20 cellular contexts compared by ENCODE assay signal in genomic region chr14:104444159-104445030, GRCh38.
DNase-seq lines count a peak whose midpoint lies in the region; ATAC-seq, FAIRE-seq and TF ChIP-seq lines count a peak whose summit lies in the region.
"Had no signal": no experiment of that assay in that cellular context is flagged by ENCODE, and none has a peak within 500 bp of the region (broad histone marks: within the 10 kb centered on the region; RNA-seq: fewer than 3 reads in every experiment).

No MANE protein-coding gene starts in this region.

- peaks cover 4% of the 10 kb centered on the region for H3K36me3 Mint-ChIP-seq in activated naive CD8-positive, alpha-beta T cell
- H3K36me3 Mint-ChIP-seq in activated naive CD8-positive, alpha-beta T cell treated with anti-CD3 and anti-CD28 coated beads for 36 hours: peaks cover 3% of the 10 kb centered on the region
- peaks cover 7% of the 10 kb centered on the region for H3K36me3 Mint-ChIP-seq in activated T-helper 17 cell treated with anti-CD3 and anti-CD28 coated beads, Interleukin-2, amount 50 U/mL, for 72 hours (ENCODE audit: low read depth)
- peaks cover 7 to 12% of the 10 kb centered on the region in 2 donors for H3K36me3 Mint-ChIP-seq in stimulated activated naive B cell treated with anti-CD40 and anti-IgM and Interleukin-4, amounts not matched to agents 10 μg/mL and 1 μg/mL and 100 μg/mL, for 72 hours
- H3K36me3 Mint-ChIP-seq: WTC11 had no signal

- TF ChIP-seq CTCF in lung (IDR thresholded peaks at IDR 0.05; ENCODE audit: control extremely low read depth, extremely low read depth) (no peak), WERI-Rb-1 (IDR thresholded peaks at IDR 0.05; ENCODE audit: low read depth, low read length) (no peak)

- no peaks in the 10 kb centered on the region for H3K4me1 Mint-ChIP-seq in activated naive CD8-positive, alpha-beta T cell (ENCODE audit: low read depth)
- H3K4me1 Mint-ChIP-seq in activated naive CD8-positive, alpha-beta T cell treated with anti-CD3 and anti-CD28 coated beads for 36 hours: no peaks in the 10 kb centered on the region
- H3K4me1 Mint-ChIP-seq in activated T-helper 17 cell treated with anti-CD3 and anti-CD28 coated beads, Interleukin-2, amount 50 U/mL, for 72 hours: peaks cover 8% of the 10 kb centered on the region
- peaks cover 3 to 4% of the 10 kb centered on the region in 2 donors for H3K4me1 Mint-ChIP-seq in stimulated activated naive B cell treated with anti-CD40 and anti-IgM and Interleukin-4, amounts not matched to agents 10 μg/mL and 1 μg/mL and 100 μg/mL, for 72 hours
- H3K4me1 Mint-ChIP-seq: central memory CD8-positive, alpha-beta T cell had no signal

- H3K27me3 ChIP-seq in lung (ENCODE audit: control insufficient read depth, insufficient read depth) (no peaks in the 10 kb centered on the region), WERI-Rb-1 (ENCODE audit: insufficient read depth, low read depth, severe bottlenecking) (no peaks in the 10 kb centered on the region)
- H3K27me3 ChIP-seq: thyroid gland had no signal

- H3K4me3 Mint-ChIP-seq in activated naive CD8-positive, alpha-beta T cell: no peak overlapping the region
- no peak overlapping the region for H3K4me3 Mint-ChIP-seq in activated naive CD8-positive, alpha-beta T cell treated with anti-CD3 and anti-CD28 coated beads for 36 hours
- H3K4me3 Mint-ChIP-seq in activated T-helper 17 cell treated with anti-CD3 and anti-CD28 coated beads, Interleukin-2, amount 50 U/mL, for 72 hours: no peak overlapping the region
- H3K4me3 Mint-ChIP-seq in stimulated activated naive B cell treated with anti-CD40 and anti-IgM and Interleukin-4, amounts not matched to agents 10 μg/mL and 1 μg/mL and 100 μg/mL, for 72 hours: no peak overlapping the region
- H3K4me3 Mint-ChIP-seq: CD4-positive, alpha-beta T cell; central memory CD8-positive, alpha-beta T cell; WTC11 had no signal

- WGBS in lung, 2 donors: 86 to 89% methylated on average over 10 of the region's 10 CpGs

- H3K9me3 ChIP-seq in lung (ENCODE audit: control insufficient read depth in 2 of 2, insufficient read depth in 1 of 2, low read length in 1 of 2) (peaks cover 0 to 6% of the 10 kb centered on the region in 2 donors), WERI-Rb-1 (ENCODE audit: severe bottlenecking) (no peaks in the 10 kb centered on the region)
- H3K9me3 ChIP-seq: thyroid gland had no signal

- H3K36me3 ChIP-seq in lung (ENCODE audit: control insufficient read depth in 2 of 2, insufficient read depth in 2 of 2, low read length in 2 of 2) (no peaks in the 10 kb centered on the region), WERI-Rb-1 (no peaks in the 10 kb centered on the region)
- H3K36me3 ChIP-seq: thyroid gland had no signal

- peaks cover 12% of the 10 kb centered on the region for H3K27me3 Mint-ChIP-seq in activated naive CD8-positive, alpha-beta T cell
- H3K27me3 Mint-ChIP-seq in activated naive CD8-positive, alpha-beta T cell treated with anti-CD3 and anti-CD28 coated beads for 36 hours: peaks cover 15% of the 10 kb centered on the region
- peaks cover 25% of the 10 kb centered on the region for H3K27me3 Mint-ChIP-seq in activated T-helper 17 cell treated with anti-CD3 and anti-CD28 coated beads, Interleukin-2, amount 50 U/mL, for 72 hours
- H3K27me3 Mint-ChIP-seq in stimulated activated naive B cell treated with anti-CD40 and anti-IgM and Interleukin-4, amounts not matched to agents 10 μg/mL and 1 μg/mL and 100 μg/mL, for 72 hours: peaks cover 41 to 45% of the 10 kb centered on the region in 2 donors

- H3K4me1 ChIP-seq in lung (ENCODE audit: control insufficient read depth in 2 of 2, insufficient read depth in 2 of 2, low read length in 2 of 2): no peaks in the 10 kb centered on the region
- H3K4me1 ChIP-seq: thyroid gland had no signal

- ATAC-seq in activated T-helper 17 cell treated with anti-CD3 and anti-CD28 coated beads, Interleukin-2, amount 50 U/mL, for 72 hours (replicated peaks): peak; percentile 26
- no peak for ATAC-seq in lung (ENCODE audit: insufficient read depth, low FRiP score)
- ATAC-seq in stimulated activated naive B cell treated with anti-CD40 and anti-IgM and Interleukin-4, amounts not matched to agents 10 μg/mL and 1 μg/mL and 100 μg/mL, for 72 hours (replicated peaks): no peak
- ATAC-seq: left colon had no signal

- no peak for FAIRE-seq in H54 (lab: Jason Lieb, UNC)
- FAIRE-seq: RCC 7860 had no signal

- H3K27ac Mint-ChIP-seq in activated naive CD8-positive, alpha-beta T cell: peak overlapping the region; percentile 22
- H3K27ac Mint-ChIP-seq in activated naive CD8-positive, alpha-beta T cell treated with anti-CD3 and anti-CD28 coated beads for 36 hours: no peak overlapping the region
- peak overlapping the region; percentile 86 for H3K27ac Mint-ChIP-seq in activated T-helper 17 cell treated with anti-CD3 and anti-CD28 coated beads, Interleukin-2, amount 50 U/mL, for 72 hours
- H3K27ac Mint-ChIP-seq in stimulated activated naive B cell treated with anti-CD40 and anti-IgM and Interleukin-4, amounts not matched to agents 10 μg/mL and 1 μg/mL and 100 μg/mL, for 72 hours: peak overlapping the region; percentile 27
- H3K27ac Mint-ChIP-seq: CD4-positive, alpha-beta T cell had no signal

- H3K27ac ChIP-seq in lung (ENCODE audit: low read depth in 1 of 2, low read length in 1 of 2) (no peak overlapping the region), WERI-Rb-1 (no peak overlapping the region)
- H3K27ac ChIP-seq: thyroid gland had no signal

- DNase-seq in activated naive CD8-positive, alpha-beta T cell treated with anti-CD3 and anti-CD28 coated beads for 36 hours: no peak
- DNase-seq in lung (ENCODE audit: low spot score): peak; percentile 16
- DNase-seq in stimulated activated naive B cell treated with anti-CD40 and anti-IgM and Interleukin-4, amounts not matched to agents 10 μg/mL and 1 μg/mL and 100 μg/mL, for 72 hours: no peak
- DNase-seq in WERI-Rb-1: no peak
- no peak for DNase-seq in COLO829 (ENCODE audit: low spot score)
- DNase-seq in H54 (ENCODE audit: insufficient read length, low spot score): no peak
- DNase-seq: activated gamma-delta T cell; CD4-positive, alpha-beta T cell; HCEC 1CT; left colon; MM.1S; NCI-H1436 treated with DMSO at 0.1 percent for 48 hours; stimulated activated naive CD4-positive, alpha-beta T cell; T-helper 2 cell; thyroid gland had no signal

- H3K4me3 ChIP-seq in lung: no peak overlapping the region
- no peak overlapping the region for H3K4me3 ChIP-seq in WERI-Rb-1 (ENCODE audit: low read depth, low read length)
- H3K4me3 ChIP-seq: thyroid gland had no signal

- H3K9me3 Mint-ChIP-seq in activated naive CD8-positive, alpha-beta T cell (ENCODE audit: low read depth): peaks cover 7% of the 10 kb centered on the region
- peaks cover 14% of the 10 kb centered on the region for H3K9me3 Mint-ChIP-seq in activated naive CD8-positive, alpha-beta T cell treated with anti-CD3 and anti-CD28 coated beads for 36 hours
- peaks cover 14% of the 10 kb centered on the region for H3K9me3 Mint-ChIP-seq in activated T-helper 17 cell treated with anti-CD3 and anti-CD28 coated beads, Interleukin-2, amount 50 U/mL, for 72 hours
- H3K9me3 Mint-ChIP-seq in stimulated activated naive B cell treated with anti-CD40 and anti-IgM and Interleukin-4, amounts not matched to agents 10 μg/mL and 1 μg/mL and 100 μg/mL, for 72 hours: peaks cover 16 to 23% of the 10 kb centered on the region in 2 donors

- no peak for TF ChIP-seq POLR2A in H54 (IDR thresholded peaks at IDR 0.05; ENCODE audit: low read depth, low read length)
